In genomic region chr14:50272498-50272897, GRCh38 we compare ENCODE assay signal across 20 cellular contexts. TPM values are rescaled to one million over a fixed set of nuclear protein-coding genes. Genes with fewer than 3 reads are reported as not detected.
DNase-seq lines count a peak whose midpoint lies in the region; ATAC-seq and TF ChIP-seq lines count a peak whose summit lies in the region.
"Had no signal": no experiment of that assay in that cellular context is flagged by ENCODE, and none has a peak within 500 bp of the region (broad histone marks: within the 10 kb centered on the region; RNA-seq: fewer than 3 reads in every experiment).

No MANE protein-coding gene starts in this region.

- H2AFZ ChIP-seq in GM23248 (no peak overlapping the region), PC-3 (ENCODE audit: low read length) (no peak overlapping the region)

- H3K9me3 ChIP-seq in GM23248 (ENCODE audit: low read depth) (no peaks in the 10 kb centered on the region), PC-3 (ENCODE audit: low read length) (no peaks in the 10 kb centered on the region)

- H3K4me2 ChIP-seq in GM23248 (ENCODE audit: unreplicated experiment) (no peak overlapping the region), PC-3 (ENCODE audit: low read length) (no peak overlapping the region)

- H3K79me2 ChIP-seq in GM23248 (ENCODE audit: insufficient read depth) (no peaks in the 10 kb centered on the region), PC-3 (ENCODE audit: low read length) (no peaks in the 10 kb centered on the region)

- H4K20me1 ChIP-seq in GM23248 (ENCODE audit: insufficient read depth) = no peaks in the 10 kb centered on the region
- no peaks in the 10 kb centered on the region for H4K20me1 ChIP-seq in PC-3 (ENCODE audit: low read length)

- H3K27me3 ChIP-seq in GM23248 (replicated peaks; ENCODE audit: insufficient read depth) (no peaks in the 10 kb centered on the region), PC-3 (ENCODE audit: low read length) (no peaks in the 10 kb centered on the region)

- intact Hi-C loops in PC-3 (cut with micrococcal nuclease) = no loop called here

- WGBS in GM23248 (ENCODE audit: low coverage in 1 of 2, low lambda C conversion rate in 2 of 2, missing lambda C conversion rate in 2 of 2), 2 experiments = 100% methylated on average over 1 of the region's 1 CpG

- BruUV-seq in PC-3 (replicated peaks; lab: Mats Ljungman, UMichigan) = no TSS peak

- in situ Hi-C loops in GM23248 (cut with MboI) = no loop called here

- POLR2A ChIA-PET in PC-3 (lab: Charles Lee; ENCODE audit: unreplicated experiment) = no interaction called here

- H3K9ac ChIP-seq in GM23248 (no peak overlapping the region), PC-3 (ENCODE audit: low read length) (no peak overlapping the region)

- no peak for TF ChIP-seq CTCF in PC-3 (conservative IDR thresholded peaks at IDR 0.05; ENCODE audit: low read depth, low read length)
- TF ChIP-seq CTCF in fibroblast of villous mesenchyme (IDR thresholded peaks at IDR 0.05; ENCODE audit: insufficient read depth, low read depth, low read length) = no peak

- CTCF ChIA-PET in PC-3 (lab: Charles Lee) = no interaction called here

- H3K27ac ChIP-seq in GM23248 = no peak overlapping the region
- H3K27ac ChIP-seq in PC-3 (ENCODE audit: low read length) = no peak overlapping the region

- H3F3A ChIP-seq in GM23248 (ENCODE audit: insufficient read depth) = no peaks in the 10 kb centered on the region
- peaks cover 3% of the 10 kb centered on the region for H3F3A ChIP-seq in PC-3 (ENCODE audit: low read length, unreplicated experiment)

- no peaks in the 10 kb centered on the region for H3K4me1 ChIP-seq in GM23248 (ENCODE audit: insufficient read depth)
- peaks cover 9% of the 10 kb centered on the region for H3K4me1 ChIP-seq in PC-3 (ENCODE audit: insufficient read depth, low read length)

- peak; percentile 0 for DNase-seq in GM23248
- DNase-seq in PC-3 = peak; percentile 7
- DNase-seq in fibroblast of villous mesenchyme (ENCODE audit: low read depth) = peak; percentile 11
- DNase-seq in stimulated activated CD4-positive, alpha-beta T cell treated with anti-CD3 and anti-CD28 coated beads, Interleukin-12 subunit alpha, Interleukin-12 subunit beta, amount 100 ng/mL, for 4 hours = no peak
- no peak for DNase-seq in foreskin melanocyte
- no peak for DNase-seq in NCI-H187 treated with DMSO at 0.1 percent for 48 hours (lab: John Stamatoyannopoulos, UW)
- DNase-seq: DMS79 treated with DMSO at 0.1 percent for 48 hours, KG1, NCI-H1417, NCI-H187, NCI-H2227 treated with DMSO at 0.1 percent for 48 hours, NCI-H524, NCI-H82, OCI-M1, RPMI8226, SIG-M5, T-helper 1 cell had no signal

- H3K9me2 ChIP-seq in GM23248 (ENCODE audit: insufficient read depth) (no peaks in the 10 kb centered on the region), PC-3 (replicated peaks; ENCODE audit: low read length) (no peaks in the 10 kb centered on the region)

- H3K36me3 ChIP-seq in GM23248 (ENCODE audit: low read depth) = no peaks in the 10 kb centered on the region
- peaks cover 12% of the 10 kb centered on the region; the same call in 1 of the 2 replicates for H3K36me3 ChIP-seq in PC-3 (ENCODE audit: low read depth, low read length)

- H3K4me3 ChIP-seq in GM23248 = no peak overlapping the region
- no peak overlapping the region for H3K4me3 ChIP-seq in PC-3 (ENCODE audit: low read length)
- no peak overlapping the region for H3K4me3 ChIP-seq in fibroblast of villous mesenchyme (ENCODE audit: low read depth, low read length)

- ATAC-seq in PC-3 (peak; percentile 76), HG03565 (IDR thresholded peaks at IDR 0.05; ENCODE audit: unreplicated experiment) (no peak)
- ATAC-seq: HepG2, SK-N-SH treated with all-trans-retinoic acid at 6 μM for 48 hours had no signal

RNA-seq across cellular contexts. Expression of gene L2HGDH, which starts 39.5 kb away (rescaled TPM):
- total RNA-seq in GM23248 (2014; rRNA removed; shearing (Covaris generic)) = 1.3 and 2.6 TPM in 2 replicates
- polyA plus RNA-seq in GM23248 (2016; fragmentation: Nextera tagmentation; extraction: Ambion mirVana) = 1.8 and 2.0 TPM in 2 replicates
- total RNA-seq in PC-3 (2014; rRNA removed) (27.8 and 41.6 TPM in 2 replicates), fibroblast of villous mesenchyme (3.5 and 4.3 TPM in 2 replicates)

RNA-seq across cellular contexts. Expression of gene DMAC2L, which starts 39.6 kb away (rescaled TPM):
- 4.4 and 7.8 TPM in 2 replicates for total RNA-seq in GM23248 (2014; rRNA removed; shearing (Covaris generic))
- polyA plus RNA-seq in GM23248 (2016; fragmentation: Nextera tagmentation; extraction: Ambion mirVana) = 12.3 and 15.9 TPM in 2 replicates
- total RNA-seq in PC-3 (2014; rRNA removed) = 2.3 and 18.1 TPM in 2 replicates
- 3.5 and 5.2 TPM in 2 replicates for total RNA-seq in fibroblast of villous mesenchyme

RNA-seq across cellular contexts. Expression of gene SOS2, which starts 41.1 kb away (rescaled TPM):
- 13.7 and 14.0 TPM in 2 replicates for total RNA-seq in GM23248 (2014; rRNA removed; shearing (Covaris generic))
- 2.6 and 3.2 TPM in 2 replicates for polyA plus RNA-seq in GM23248 (2016; fragmentation: Nextera tagmentation; extraction: Ambion mirVana)
- 9.1 and 9.9 TPM in 2 replicates for total RNA-seq in PC-3 (2014; rRNA removed)
- 24.5 and 27.2 TPM in 2 replicates for total RNA-seq in fibroblast of villous mesenchyme

Comparison
In these comparisons a context has a peak if more than half of its experiments do, and no peak if none do; other contexts are left out.
1. DNase-seq: peak in GM23248 (single experiment), PC-3 (single experiment) and fibroblast of villous mesenchyme (single experiment); none in stimulated activated CD4-positive, alpha-beta T cell treated with anti-CD3 and anti-CD28 coated beads, Interleukin-12 subunit alpha, Interleukin-12 subunit beta, amount 100 ng/mL, for 4 hours (single experiment), foreskin melanocyte (single experiment) and NCI-H187 treated with DMSO at 0.1 percent for 48 hours (single experiment).